ENCODE assay signal across 25 cellular contexts in genomic region chr11:120305286-120305685, GRCh38. TPM values are rescaled to one million over a fixed set of nuclear protein-coding genes. Genes with fewer than 3 reads are reported as not detected.
DNase-seq lines count a peak whose midpoint lies in the region; ATAC-seq and TF ChIP-seq lines count a peak whose summit lies in the region.
"Had no signal": no experiment of that assay in that cellular context is flagged by ENCODE, and none has a peak within 500 bp of the region (broad histone marks: within the 10 kb centered on the region; RNA-seq: fewer than 3 reads in every experiment).

No MANE protein-coding gene starts in this region.

- peaks cover 32% of the 10 kb centered on the region for H3K4me1 ChIP-seq in mammary epithelial cell (ENCODE audit: insufficient read depth, low read length)
- H3K4me1 ChIP-seq in urinary bladder (ENCODE audit: insufficient read depth) = no peaks in the 10 kb centered on the region
- H3K4me1 ChIP-seq: gastrocnemius medialis had no signal

- no peaks in the 10 kb centered on the region for H4K20me1 ChIP-seq in mammary epithelial cell (ENCODE audit: insufficient read depth, low read length)

- H3K4me2 ChIP-seq in mammary epithelial cell (ENCODE audit: insufficient read depth, low read depth, low read length) = no peak overlapping the region

- WGBS in mammary epithelial cell (ENCODE audit: low coverage, missing lambda C conversion rate) = 86% methylated on average over 11 of the region's 12 CpGs
- 85% methylated on average over 12 of the region's 12 CpGs for WGBS in urinary bladder

- in situ Hi-C loops in mammary epithelial cell (cut with MboI; ENCODE audit: low sequenced_read_pairs in 2 of 2) (no loop called here), brain microvascular endothelial cell (cut with HindIII; ENCODE audit: low pct_ligation_motif_present, low sequenced_read_pairs) (no loop called here)

- no peaks in the 10 kb centered on the region for H3K79me2 ChIP-seq in mammary epithelial cell (ENCODE audit: insufficient read depth, low read length)

- BruUV-seq in mammary epithelial cell (replicated peaks; lab: Mats Ljungman, UMichigan) = no TSS peak

- H3K27ac ChIP-seq in mammary epithelial cell (ENCODE audit: insufficient read depth, low read depth, low read length) (no peak overlapping the region), urinary bladder (ENCODE audit: low read depth) (peak overlapping the region; percentile 43), brain microvascular endothelial cell (no peak overlapping the region)
- H3K27ac ChIP-seq: esophagus muscularis mucosa, gastrocnemius medialis, neutrophil, suprapubic skin had no signal

- no peak for TF ChIP-seq RAD21 in Ishikawa (IDR thresholded peaks at IDR 0.05; ENCODE audit: low read depth)

- TF ChIP-seq EP300 in Ishikawa (IDR thresholded peaks at IDR 0.05; ENCODE audit: borderline replicate concordance) = no peak

- no peak for TF ChIP-seq CTCF in mammary epithelial cell (conservative IDR thresholded peaks at IDR 0.05 in 1 of 2, IDR thresholded peaks at IDR 0.05 in 1 of 2; ENCODE audit: extremely low read depth in 1 of 2, insufficient read depth in 1 of 2, low read depth in 1 of 2, low read length in 2 of 2)
- TF ChIP-seq CTCF in brain microvascular endothelial cell (IDR thresholded peaks at IDR 0.05; ENCODE audit: low read depth, low read length, missing control alignments) = no peak

- no peaks in the 10 kb centered on the region for H3K9me3 ChIP-seq in mammary epithelial cell (replicated peaks; ENCODE audit: insufficient read depth, low read length)
- no peaks in the 10 kb centered on the region for H3K9me3 ChIP-seq in MG63
- H3K9me3 ChIP-seq: esophagus muscularis mucosa, gastrocnemius medialis, neutrophil, suprapubic skin had no signal

- H2AFZ ChIP-seq in mammary epithelial cell (ENCODE audit: low read depth, low read length) = peak overlapping the region; percentile 16

- H3K36me3 ChIP-seq in mammary epithelial cell (ENCODE audit: insufficient read depth, low read length) = no peaks in the 10 kb centered on the region
- no peaks in the 10 kb centered on the region for H3K36me3 ChIP-seq in urinary bladder (ENCODE audit: insufficient read depth)
- no peaks in the 10 kb centered on the region for H3K36me3 ChIP-seq in brain microvascular endothelial cell (replicated peaks)
- H3K36me3 ChIP-seq in MG63 = no peaks in the 10 kb centered on the region
- H3K36me3 ChIP-seq: esophagus muscularis mucosa, gastrocnemius medialis, neutrophil, suprapubic skin had no signal

- no peak for ATAC-seq in HG02759 (IDR thresholded peaks at IDR 0.05; ENCODE audit: unreplicated experiment)
- ATAC-seq: gastrocnemius medialis; stimulated activated naive B cell treated with anti-CD40 and anti-IgM and Interleukin-4, amounts not matched to agents 10 μg/mL and 1 μg/mL and 100 μg/mL, for 72 hours had no signal

- dilution Hi-C loops in mammary epithelial cell (cut with HindIII; ENCODE audit: low sequenced_read_pairs) = no loop called here

- DNase-seq in mammary epithelial cell (peak; percentile 41), kidney tubule cell (ENCODE audit: low spot score) (peak; percentile 76), T1000 (lab: John Stamatoyannopoulos, UW) (no peak), brain microvascular endothelial cell (no peak), MG63 (no peak)
- DNase-seq: activated B cell treated with CpG ODN at 0.5 μM for 24 hours; activated CD4-positive, alpha-beta T cell treated with anti-CD3 and anti-CD28 coated beads, Interleukin-2, amount 50 U/mL, for 1 hour; activated naive CD4-positive, alpha-beta T cell treated with anti-CD3 and anti-CD28 coated beads for 36 hours; CD4-positive, CD25-positive, alpha-beta regulatory T cell; effector CD4-positive, alpha-beta T cell; gastrocnemius medialis; KG1; mesenchymal stem cell; NCI-H1436; NCI-H2107; NCI-H446; SHP77; stimulated activated CD4-positive, alpha-beta T cell treated with anti-CD3 and anti-CD28 coated beads, Interleukin-15, amount 100 ng/mL, for 24 hours; stimulated activated naive B cell treated with anti-CD40 and anti-IgM and Interleukin-4, amounts not matched to agents 10 μg/mL and 1 μg/mL and 100 μg/mL, for 72 hours had no signal

- no peak overlapping the region for H3K9ac ChIP-seq in mammary epithelial cell (ENCODE audit: insufficient read depth, low read length)

- no peak overlapping the region for H3K4me3 ChIP-seq in mammary epithelial cell (replicated peaks in 1 of 3; ENCODE audit: insufficient read depth in 1 of 3, low read depth in 2 of 3, low read length in 3 of 3)
- no peak overlapping the region for H3K4me3 ChIP-seq in urinary bladder (ENCODE audit: low read depth, low read length)
- no peak overlapping the region for H3K4me3 ChIP-seq in brain microvascular endothelial cell (ENCODE audit: low read depth, low read length)
- H3K4me3 ChIP-seq in MG63 = no peak overlapping the region
- H3K4me3 ChIP-seq: esophagus muscularis mucosa, gastrocnemius medialis, suprapubic skin had no signal

- intact Hi-C loops in mammary epithelial cell (cut with micrococcal nuclease) = no loop called here

- H3K27me3 ChIP-seq in mammary epithelial cell (ENCODE audit: insufficient read depth, low read length) (no peaks in the 10 kb centered on the region), brain microvascular endothelial cell (replicated peaks) (no peaks in the 10 kb centered on the region), MG63 (no peaks in the 10 kb centered on the region)
- H3K27me3 ChIP-seq: gastrocnemius medialis, suprapubic skin had no signal

- CTCF ChIA-PET in mammary epithelial cell (lab: Charles Lee; ENCODE audit: low non-redundant PET) = interaction anchor here (0.6 kb wide), 1 partner anchor 30 kb away, joined by 3 read pairs; no protein-coding TSS in a partner anchor

TF ChIP-seq in Ishikawa, 13 proteins besides CTCF, POLR2A, EP300 and RAD21:
- peak; percentile 19; the same call in 1 of the 2 replicates for TF ChIP-seq USF1 (IDR thresholded peaks at IDR 0.05)
- TF ChIP-seq ZBTB7A (IDR thresholded peaks at IDR 0.05; ENCODE audit: low read depth) = no peak
- no peak for TF ChIP-seq REST (IDR thresholded peaks at IDR 0.05; ENCODE audit: low read depth)

RNA-seq across cellular contexts. Expression of gene TLCD5, which starts 19.8 kb away (rescaled TPM):
- 1 to 10 TPM; 3.0 to 3.2 TPM for total RNA-seq in mammary epithelial cell
- 2.5 TPM for polyA plus RNA-seq in mammary epithelial cell
- polyA minus RNA-seq in mammary epithelial cell = 1.1 TPM
- total RNA-seq in urinary bladder = 11.2 TPM
- polyA plus RNA-seq in urinary bladder = 4.6 TPM
- 7.3 and 8.1 TPM in 2 replicates for total RNA-seq in MG63 (2014; rRNA removed; shearing (Covaris generic); ENCODE audit: low replicate concordance)

RNA-seq across cellular contexts. Expression of gene ARHGEF12, which starts 30.9 kb away (rescaled TPM):
- 10 to 100 TPM; 54.3 to 55.7 TPM for total RNA-seq in mammary epithelial cell
- 11.7 TPM for polyA plus RNA-seq in mammary epithelial cell
- 47.2 TPM for polyA minus RNA-seq in mammary epithelial cell
- total RNA-seq in urinary bladder = 167 TPM
- polyA plus RNA-seq in urinary bladder = 33.7 TPM
- 28.1 and 32.5 TPM in 2 replicates for total RNA-seq in MG63 (2014; rRNA removed; shearing (Covaris generic); ENCODE audit: low replicate concordance)

Comparison
In these comparisons a context has a peak if more than half of its experiments do, and no peak if none do; other contexts are left out.
1. DNase-seq: peak in mammary epithelial cell (single experiment) and kidney tubule cell (single experiment); none in T1000 (single experiment), brain microvascular endothelial cell (single experiment) and MG63 (single experiment).